ENCODE assay signal across 8 cellular contexts in genomic region chr19:12833747-12834417, GRCh38. TPM values are rescaled to one million over a fixed set of nuclear protein-coding genes. Genes with fewer than 3 reads are reported as not detected.
A peak's percentile ranks its signal among the peaks of the same experiment; 100 is the strongest.
DNase-seq lines count a peak whose midpoint lies in the region; ATAC-seq and TF ChIP-seq lines count a peak whose summit lies in the region.

No MANE protein-coding gene starts in this region.

- H3K36me3 ChIP-seq in NT2/D1 (ENCODE audit: insufficient read depth, insufficient read length, low read length) = no peaks in the 10 kb centered on the region
- H3K36me3 ChIP-seq in ascending aorta = no peaks in the 10 kb centered on the region
- no peaks in the 10 kb centered on the region for H3K36me3 ChIP-seq in thoracic aorta

- peak overlapping the region; percentile 83 for H3K9ac ChIP-seq in NT2/D1 (ENCODE audit: insufficient read length, low read depth)

- H3K27ac ChIP-seq in ascending aorta = no peak overlapping the region
- peak overlapping the region in 1 of 2 donors; percentile 28 for H3K27ac ChIP-seq in thoracic aorta

- TF ChIP-seq CTCF in ascending aorta (IDR thresholded peaks at IDR 0.05) (no peak), thoracic aorta (IDR thresholded peaks at IDR 0.05) (no peak)

- DNase-seq in NCI-H524 (lab: John Stamatoyannopoulos, UW) (peak; percentile 43 to 60), NCI-H524 treated with DMSO at 0.1 percent for 48 hours (lab: John Stamatoyannopoulos, UW) (no peak), NT2/D1 (ENCODE audit: low read depth, low spot score) (no peak), ascending aorta (ENCODE audit: low spot score in 2 of 2) (no peak), islet precursor cell (peak; percentile 81), thoracic aorta (ENCODE audit: low spot score) (no peak), AML-193 (lab: John Stamatoyannopoulos, UW) (no peak), GDM1 (lab: John Stamatoyannopoulos, UW) (no peak)

- H3K4me3 ChIP-seq in NT2/D1 (ENCODE audit: insufficient read length, low read depth) (peak overlapping the region; percentile 61), ascending aorta (peak overlapping the region; percentile 45 to 58), thoracic aorta (peak overlapping the region; percentile 57)

- H3K9me3 ChIP-seq in NT2/D1 (ENCODE audit: insufficient read depth, low read length) (no peaks in the 10 kb centered on the region), ascending aorta (no peaks in the 10 kb centered on the region), thoracic aorta (no peaks in the 10 kb centered on the region)

- H3K4me1 ChIP-seq in NT2/D1 (ENCODE audit: insufficient read depth, insufficient read length) (peaks cover 6% of the 10 kb centered on the region), ascending aorta (peaks cover 0 to 8% of the 10 kb centered on the region in 2 donors), thoracic aorta (ENCODE audit: control insufficient read depth in 1 of 2, low read depth in 2 of 2) (peaks cover 5 to 14% of the 10 kb centered on the region in 2 donors)

- intact Hi-C loops in ascending aorta (cut with DNase I) = no loop called here

- H3K27me3 ChIP-seq in NT2/D1 (ENCODE audit: insufficient read depth, insufficient read length) = peaks cover 25% of the 10 kb centered on the region
- H3K27me3 ChIP-seq in ascending aorta = peaks cover 54% of the 10 kb centered on the region
- H3K27me3 ChIP-seq in thoracic aorta (replicated peaks; ENCODE audit: insufficient read depth) = peaks cover 42% of the 10 kb centered on the region

- no peak for ATAC-seq in thoracic aorta (ENCODE audit: insufficient number of reproducible peaks, low FRiP score, low read depth)

RNA-seq across cellular contexts. Expression of gene RTBDN, which starts 0.5 kb away (rescaled TPM):
- total RNA-seq in ascending aorta (not detected), thoracic aorta (not detected)

RNA-seq across cellular contexts. Expression of gene MAST1, which starts 4.4 kb away (rescaled TPM):
- total RNA-seq in ascending aorta = 2.0 TPM
- total RNA-seq in thoracic aorta = not detected

RNA-seq across cellular contexts. Expression of gene RNASEH2A, which starts 27.5 kb away (rescaled TPM):
- total RNA-seq in ascending aorta = 3.4 TPM
- total RNA-seq in thoracic aorta = 1 to 10 TPM; 3.0 to 7.9 TPM

RNA-seq across cellular contexts. Expression of gene THSD8, which starts 32.0 kb away (rescaled TPM):
- total RNA-seq in ascending aorta (not detected), thoracic aorta (not detected)

RNA-seq across cellular contexts. Expression of gene PRDX2, which starts 32.3 kb away (rescaled TPM):
- total RNA-seq in ascending aorta = 259 TPM
- total RNA-seq in thoracic aorta = 100 to 1,000 TPM; 107 to 235 TPM

Comparison
In these comparisons a context has a peak if more than half of its experiments do, and no peak if none do; other contexts are left out.
1. DNase-seq: peak in NCI-H524 (2 of 2) and islet precursor cell (single experiment); none in NCI-H524 treated with DMSO at 0.1 percent for 48 hours (single experiment), NT2/D1 (single experiment), ascending aorta (0 of 2), thoracic aorta (single experiment), AML-193 (0 of 2) and GDM1 (single experiment).
2. Peak in every context shown above with its lines, with median percentiles within 50 percentile points of each other: H3K4me3 ChIP-seq.